In genomic region chr20:10565191-10565921, GRCh38 we compare ENCODE assay signal across 1 cellular context.
TF ChIP-seq lines count a peak whose summit lies in the region.

No MANE protein-coding gene starts in this region.

TF ChIP-seq in HepG2, 621 proteins besides CTCF, POLR2A, EP300 and RAD21 (continued from another document and continues in another):
- TF ChIP-seq ARID5B (CRISPR knock-in tag; IDR thresholded peaks at IDR 0.05): peak; percentile 99
- peak; percentile 40 for TF ChIP-seq RFX3 (CRISPR knock-in tag; IDR thresholded peaks at IDR 0.05)
- peak; percentile 36; the same call in 1 of the 2 replicates for TF ChIP-seq TSC22D2 (CRISPR knock-in tag; IDR thresholded peaks at IDR 0.05; ENCODE audit: borderline replicate concordance)
- peak; percentile 73; the same call in 1 of the 2 replicates for TF ChIP-seq SMAD1 (CRISPR knock-in tag; IDR thresholded peaks at IDR 0.05; ENCODE audit: borderline replicate concordance, low read depth)
- no peak for TF ChIP-seq ZNF282 (IDR thresholded peaks at IDR 0.05; ENCODE audit: partially characterized antibody)
- no peak for TF ChIP-seq ARNT2 (CRISPR knock-in tag; IDR thresholded peaks at IDR 0.05; ENCODE audit: low read depth)
- TF ChIP-seq ZEB1 (IDR thresholded peaks at IDR 0.05; ENCODE audit: insufficient replicate concordance, low read depth): peak; percentile 37
- peak; percentile 57; the same call in 1 of the 2 replicates for TF ChIP-seq ATM (IDR thresholded peaks at IDR 0.05; ENCODE audit: borderline replicate concordance)
- TF ChIP-seq POGK (CRISPR knock-in tag; conservative IDR thresholded peaks at IDR 0.05): peak; percentile 48; the same call in 1 of the 2 replicates
- peak; percentile 93 for TF ChIP-seq SOX13 (IDR thresholded peaks at IDR 0.05)
- peak; percentile 71 to 96; a peak in 3 of 4 replicates for TF ChIP-seq SOX13 (CRISPR knock-in tag; conservative IDR thresholded peaks at IDR 0.05 in 1 of 2, IDR thresholded peaks at IDR 0.05 in 1 of 2)
- TF ChIP-seq NR2F2 (IDR thresholded peaks at IDR 0.05; ENCODE audit: borderline replicate concordance, low read depth): peak; percentile 66; the same call in 1 of the 2 replicates
- TF ChIP-seq THAP11 (CRISPR knock-in tag; IDR thresholded peaks at IDR 0.05): peak; percentile 80
- TF ChIP-seq, protein P1, sequence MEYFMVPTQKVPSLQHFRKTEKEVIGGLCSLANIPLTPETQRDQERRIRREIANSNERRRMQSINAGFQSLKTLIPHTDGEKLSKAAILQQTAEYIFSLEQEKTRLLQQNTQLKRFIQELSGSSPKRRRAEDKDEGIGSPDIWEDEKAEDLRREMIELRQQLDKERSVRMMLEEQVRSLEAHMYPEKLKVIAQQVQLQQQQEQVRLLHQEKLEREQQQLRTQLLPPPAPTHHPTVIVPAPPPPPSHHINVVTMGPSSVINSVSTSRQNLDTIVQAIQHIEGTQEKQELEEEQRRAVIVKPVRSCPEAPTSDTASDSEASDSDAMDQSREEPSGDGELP (IDR thresholded peaks at IDR 0.05; ENCODE audit: borderline replicate concordance, low read depth): no peak
- TF ChIP-seq, protein P2, sequence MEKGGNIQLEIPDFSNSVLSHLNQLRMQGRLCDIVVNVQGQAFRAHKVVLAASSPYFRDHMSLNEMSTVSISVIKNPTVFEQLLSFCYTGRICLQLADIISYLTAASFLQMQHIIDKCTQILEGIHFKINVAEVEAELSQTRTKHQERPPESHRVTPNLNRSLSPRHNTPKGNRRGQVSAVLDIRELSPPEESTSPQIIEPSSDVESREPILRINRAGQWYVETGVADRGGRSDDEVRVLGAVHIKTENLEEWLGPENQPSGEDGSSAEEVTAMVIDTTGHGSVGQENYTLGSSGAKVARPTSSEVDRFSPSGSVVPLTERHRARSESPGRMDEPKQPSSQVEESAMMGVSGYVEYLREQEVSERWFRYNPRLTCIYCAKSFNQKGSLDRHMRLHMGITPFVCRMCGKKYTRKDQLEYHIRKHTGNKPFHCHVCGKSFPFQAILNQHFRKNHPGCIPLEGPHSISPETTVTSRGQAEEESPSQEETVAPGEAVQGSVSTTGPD (CRISPR knock-in tag; IDR thresholded peaks at IDR 0.05): no peak
- TF ChIP-seq ZBTB1 (CRISPR knock-in tag; IDR thresholded peaks at IDR 0.05; ENCODE audit: borderline replicate concordance): no peak
- peak; percentile 78; the same call in 1 of the 2 replicates for TF ChIP-seq IRF2 (CRISPR knock-in tag; IDR thresholded peaks at IDR 0.05)
- peak; percentile 62; the same call in 1 of the 2 replicates for TF ChIP-seq RXRA (CRISPR knock-in tag; IDR thresholded peaks at IDR 0.05)
- TF ChIP-seq ZFP62 (CRISPR knock-in tag; IDR thresholded peaks at IDR 0.05): no peak
- TF ChIP-seq FUBP1 (CRISPR knock-in tag; IDR thresholded peaks at IDR 0.05; ENCODE audit: borderline replicate concordance): peak; percentile 82; the same call in 1 of the 2 replicates
- 0 out of 2 replicates have a peak, but pooled peaks have one; percentile 67 for TF ChIP-seq ZNF713 (CRISPR knock-in tag; IDR thresholded peaks at IDR 0.05)
- TF ChIP-seq ZBTB42 (CRISPR knock-in tag; IDR thresholded peaks at IDR 0.05): no peak
- TF ChIP-seq ZNF292 (CRISPR knock-in tag; IDR thresholded peaks at IDR 0.05; ENCODE audit: borderline replicate concordance, low read depth): peak; percentile 85; the same call in 1 of the 2 replicates
- no peak for TF ChIP-seq HOXA9 (CRISPR knock-in tag; IDR thresholded peaks at IDR 0.05; ENCODE audit: borderline replicate concordance)
- peak; percentile 97 for TF ChIP-seq ZNF644 (CRISPR knock-in tag; IDR thresholded peaks at IDR 0.05; ENCODE audit: low read depth)
- TF ChIP-seq ZNF251 (CRISPR knock-in tag; IDR thresholded peaks at IDR 0.05): no peak
- TF ChIP-seq, protein P3, sequence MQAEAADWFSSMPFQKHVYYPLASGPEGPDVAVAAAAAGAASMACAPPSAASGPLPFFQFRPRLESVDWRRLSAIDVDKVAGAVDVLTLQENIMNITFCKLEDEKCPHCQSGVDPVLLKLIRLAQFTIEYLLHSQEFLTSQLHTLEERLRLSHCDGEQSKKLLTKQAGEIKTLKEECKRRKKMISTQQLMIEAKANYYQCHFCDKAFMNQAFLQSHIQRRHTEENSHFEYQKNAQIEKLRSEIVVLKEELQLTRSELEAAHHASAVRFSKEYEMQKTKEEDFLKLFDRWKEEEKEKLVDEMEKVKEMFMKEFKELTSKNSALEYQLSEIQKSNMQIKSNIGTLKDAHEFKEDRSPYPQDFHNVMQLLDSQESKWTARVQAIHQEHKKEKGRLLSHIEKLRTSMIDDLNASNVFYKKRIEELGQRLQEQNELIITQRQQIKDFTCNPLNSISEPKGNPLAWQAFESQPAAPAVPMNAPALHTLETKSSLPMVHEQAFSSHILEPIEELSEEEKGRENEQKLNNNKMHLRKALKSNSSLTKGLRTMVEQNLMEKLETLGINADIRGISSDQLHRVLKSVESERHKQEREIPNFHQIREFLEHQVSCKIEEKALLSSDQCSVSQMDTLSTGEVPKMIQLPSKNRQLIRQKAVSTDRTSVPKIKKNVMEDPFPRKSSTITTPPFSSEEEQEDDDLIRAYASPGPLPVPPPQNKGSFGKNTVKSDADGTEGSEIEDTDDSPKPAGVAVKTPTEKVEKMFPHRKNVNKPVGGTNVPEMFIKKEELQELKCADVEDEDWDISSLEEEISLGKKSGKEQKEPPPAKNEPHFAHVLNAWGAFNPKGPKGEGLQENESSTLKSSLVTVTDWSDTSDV (CRISPR knock-in tag; IDR thresholded peaks at IDR 0.05): no peak
- peak; percentile 87 for TF ChIP-seq ZNF609 (CRISPR knock-in tag; IDR thresholded peaks at IDR 0.05; ENCODE audit: borderline replicate concordance)
- TF ChIP-seq ZNF124 (CRISPR knock-in tag; IDR thresholded peaks at IDR 0.05): peak; percentile 97
- TF ChIP-seq SIX1 (CRISPR knock-in tag; IDR thresholded peaks at IDR 0.05; ENCODE audit: borderline replicate concordance): peak; percentile 75; the same call in 1 of the 2 replicates
- peak; percentile 79 for TF ChIP-seq NR2F6 (IDR thresholded peaks at IDR 0.05)
- TF ChIP-seq NR2F6 (CRISPR knock-in tag; IDR thresholded peaks at IDR 0.05): peak; percentile 84; the same call in 1 of the 2 replicates
- no peak for TF ChIP-seq ZFP36L1 (CRISPR knock-in tag; IDR thresholded peaks at IDR 0.05)
- peak; percentile 81 for TF ChIP-seq MEIS1 (CRISPR knock-in tag; IDR thresholded peaks at IDR 0.05; ENCODE audit: borderline replicate concordance)
- TF ChIP-seq, protein P4, sequence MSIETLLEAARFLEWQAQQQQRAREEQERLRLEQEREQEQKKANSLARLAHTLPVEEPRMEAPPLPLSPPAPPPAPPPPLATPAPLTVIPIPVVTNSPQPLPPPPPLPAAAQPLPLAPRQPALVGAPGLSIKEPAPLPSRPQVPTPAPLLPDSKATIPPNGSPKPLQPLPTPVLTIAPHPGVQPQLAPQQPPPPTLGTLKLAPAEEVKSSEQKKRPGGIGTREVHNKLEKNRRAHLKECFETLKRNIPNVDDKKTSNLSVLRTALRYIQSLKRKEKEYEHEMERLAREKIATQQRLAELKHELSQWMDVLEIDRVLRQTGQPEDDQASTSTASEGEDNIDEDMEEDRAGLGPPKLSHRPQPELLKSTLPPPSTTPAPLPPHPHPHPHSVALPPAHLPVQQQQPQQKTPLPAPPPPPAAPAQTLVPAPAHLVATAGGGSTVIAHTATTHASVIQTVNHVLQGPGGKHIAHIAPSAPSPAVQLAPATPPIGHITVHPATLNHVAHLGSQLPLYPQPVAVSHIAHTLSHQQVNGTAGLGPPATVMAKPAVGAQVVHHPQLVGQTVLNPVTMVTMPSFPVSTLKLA (IDR thresholded peaks at IDR 0.05): peak; percentile 52
- TF ChIP-seq HDAC2 (CRISPR knock-in tag; IDR thresholded peaks at IDR 0.05): peak; percentile 96
- no peak for TF ChIP-seq ZFP90 (CRISPR knock-in tag; IDR thresholded peaks at IDR 0.05; ENCODE audit: borderline replicate concordance)
- TF ChIP-seq GABPB1 (CRISPR knock-in tag; IDR thresholded peaks at IDR 0.05): peak; percentile 66
- TF ChIP-seq ZNF607 (CRISPR knock-in tag; IDR thresholded peaks at IDR 0.05; ENCODE audit: borderline replicate concordance): no peak
- no peak; the same call in 1 of the 2 replicates for TF ChIP-seq ZNF431 (CRISPR knock-in tag; IDR thresholded peaks at IDR 0.05; ENCODE audit: borderline replicate concordance, low read depth)
